In the genomic region with DNA sequence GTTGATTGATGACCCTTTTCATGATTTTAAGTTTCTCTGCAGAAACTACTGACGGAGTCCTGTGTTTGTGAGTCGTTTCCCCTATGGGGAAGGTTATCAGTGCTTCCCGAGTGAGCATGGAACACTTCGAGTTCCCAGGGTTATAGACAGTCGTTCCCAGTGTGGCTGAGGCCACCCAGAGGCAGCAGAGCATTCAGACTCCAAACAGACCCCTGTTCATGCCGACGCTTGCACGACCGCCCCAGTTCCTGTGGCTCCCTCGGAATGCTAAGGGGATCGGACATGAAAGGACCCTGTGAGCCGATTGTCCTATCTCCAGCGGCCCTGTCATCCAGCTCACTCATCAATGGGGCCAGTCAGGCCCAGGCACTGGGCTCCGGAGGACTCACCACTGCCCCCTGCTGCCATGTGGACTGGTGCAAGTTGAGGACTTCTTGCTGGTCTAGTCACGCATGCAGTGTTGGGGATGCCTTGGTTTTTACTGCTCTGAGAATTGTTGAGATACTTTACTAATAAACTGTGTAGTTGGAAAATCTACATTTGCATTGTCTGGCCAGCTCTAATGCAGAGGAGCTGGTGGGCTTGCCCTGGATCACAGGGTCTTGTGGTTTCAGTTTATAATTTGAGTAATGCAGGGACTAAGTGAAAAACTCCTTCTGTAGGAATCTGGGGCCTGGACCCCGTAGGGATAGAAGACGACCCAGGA, we compare ENCODE assay signal across 8 cellular contexts. TPM values are rescaled to one million over a fixed set of nuclear protein-coding genes. Genes with fewer than 3 reads are reported as not detected.
A peak's percentile ranks its signal among the peaks of the same experiment; 100 is the strongest.
DNase-seq lines count a peak whose midpoint lies in the region; ATAC-seq and TF ChIP-seq lines count a peak whose summit lies in the region.

No MANE protein-coding gene starts in this region.

- H3K9me3 ChIP-seq in BE2C: no peaks in the 10 kb centered on the region

- peak; percentile 92 for DNase-seq in BE2C
- peak; percentile 53 for DNase-seq in RPMI8226
- peak; percentile 70 for DNase-seq in activated T-helper 9 cell treated with anti-CD3 and anti-CD28 coated beads, Interleukin-2, amount 50 U/mL, for 16 hours (ENCODE audit: low read depth)
- peak; percentile 65 to 87 for DNase-seq in foreskin fibroblast
- DNase-seq in nucleus accumbens (lab: John Stamatoyannopoulos, UW): peak in 55 of 56 donors; percentile 35 to 96 (median 86)
- DNase-seq in superior temporal gyrus (ENCODE audit: extremely low spot score): peak; percentile 93

- ATAC-seq in GM21529 (IDR thresholded peaks at IDR 0.05; ENCODE audit: unreplicated experiment) (peak; percentile 30), GM18867 (IDR thresholded peaks at IDR 0.05; ENCODE audit: unreplicated experiment) (no peak)

- TF ChIP-seq CTCF in BE2C (IDR thresholded peaks at IDR 0.05; ENCODE audit: low read depth, low read length) (peak; percentile 90), foreskin fibroblast (IDR thresholded peaks at IDR 0.05; ENCODE audit: low read depth, low read length) (peak; percentile 83)

- H3K4me3 ChIP-seq in BE2C (ENCODE audit: low read depth, low read length): no peak overlapping the region
- no peak overlapping the region for H3K4me3 ChIP-seq in foreskin fibroblast (ENCODE audit: low read depth in 1 of 2, low read length in 2 of 2)

- H3K4me1 ChIP-seq in BE2C: no peaks in the 10 kb centered on the region

- H3K36me3 ChIP-seq in BE2C: peaks cover 38% of the 10 kb centered on the region

- H3K27me3 ChIP-seq in BE2C: no peaks in the 10 kb centered on the region

RNA-seq across cellular contexts. Expression of a gene that starts 3.1 kb away (rescaled TPM):
- polyA plus RNA-seq in BE2C (2012; ENCODE audit: insufficient read depth, insufficient read length, low read depth): 3,732 TPM

RNA-seq across cellular contexts. Expression of a gene that starts 18.2 kb away (rescaled TPM):
- polyA plus RNA-seq in BE2C (2012; ENCODE audit: insufficient read depth, insufficient read length, low read depth): 14.5 TPM

RNA-seq across cellular contexts. Expression of a gene that starts 49.2 kb away (rescaled TPM):
- 59.3 TPM for polyA plus RNA-seq in BE2C (2012; ENCODE audit: insufficient read depth, insufficient read length, low read depth)

RNA-seq across cellular contexts. Expression of a gene that starts 56.1 kb away (rescaled TPM):
- polyA plus RNA-seq in BE2C (2012; ENCODE audit: insufficient read depth, insufficient read length, low read depth): 0.91 TPM
